7 cellular contexts compared by ENCODE assay signal in genomic region chr20:26160916-26161315, GRCh38.
A peak's percentile ranks its signal among the peaks of the same experiment; 100 is the strongest.
DNase-seq lines count a peak whose midpoint lies in the region; ATAC-seq, FAIRE-seq and TF ChIP-seq lines count a peak whose summit lies in the region.
"Not testable (repeated sequence)": the region's sequence is repeated elsewhere in the genome, so short reads cannot be mapped to it uniquely, and the experiment has no call there.

No MANE protein-coding gene starts in this region.

- H3K9me1 ChIP-seq in endothelial cell of umbilical vein (replicated peaks; ENCODE audit: control insufficient read depth, extremely low read depth, insufficient read depth, low read length); keratinocyte (ENCODE audit: control insufficient read depth, extremely low read depth, insufficient read depth, low read length): not testable (repeated sequence)

- peaks cover 50% of the 10 kb centered on the region for H3K4me1 Mint-ChIP-seq in GM23338
- H3K4me1 Mint-ChIP-seq in WTC11 = peaks cover 59% of the 10 kb centered on the region

- H3K27ac Mint-ChIP-seq in GM23338 = peak overlapping the region; percentile 99
- H3K27ac Mint-ChIP-seq in WTC11 = peak overlapping the region; percentile 99

- H3K79me2 ChIP-seq in GM23338 (replicated peaks; ENCODE audit: insufficient read depth); endothelial cell of umbilical vein (ENCODE audit: control insufficient read depth, insufficient read depth, low read length); keratinocyte (ENCODE audit: control insufficient read depth, insufficient read depth, low read length); osteoblast (ENCODE audit: insufficient read depth, low read length): not testable (repeated sequence)

- peak overlapping the region; percentile 30; the same call in 1 of the 2 replicates for H3K9ac ChIP-seq in HUES48 (ENCODE audit: low read depth, low read length)
- H3K9ac ChIP-seq in endothelial cell of umbilical vein (replicated peaks; ENCODE audit: extremely low read depth, insufficient read depth, low read length); iPS-15b (ENCODE audit: low read depth, low read length); keratinocyte (ENCODE audit: control insufficient read depth, extremely low read depth, insufficient read depth, low read length): not testable (repeated sequence)

- H3K27ac ChIP-seq in GM23338 (ENCODE audit: low read depth) (peak overlapping the region; percentile 43), HUES48 (ENCODE audit: low read depth, low read length) (peak overlapping the region; percentile 89)
- not testable (repeated sequence) for H3K27ac ChIP-seq in endothelial cell of umbilical vein (ENCODE audit: insufficient read depth, low read depth, low read length); keratinocyte (ENCODE audit: control insufficient read depth, insufficient read depth, low read length); osteoblast (ENCODE audit: low read depth, low read length)

- peak; percentile 65 for FAIRE-seq in endothelial cell of umbilical vein (lab: Jason Lieb, UNC)
- FAIRE-seq in keratinocyte (lab: Jason Lieb, UNC) = not testable (repeated sequence)

- not testable (repeated sequence) for H3F3A ChIP-seq in GM23338 (replicated peaks; ENCODE audit: low read depth)

- H3K4me1 ChIP-seq in GM23338 (ENCODE audit: insufficient read depth) (peaks cover 40% of the 10 kb centered on the region), HUES48 (ENCODE audit: control insufficient read depth, insufficient read depth, low read length) (peaks cover 26% of the 10 kb centered on the region), osteoblast (ENCODE audit: insufficient read depth, low read length) (peaks cover 21% of the 10 kb centered on the region)
- not testable (repeated sequence) for H3K4me1 ChIP-seq in endothelial cell of umbilical vein (ENCODE audit: control insufficient read depth, extremely low read depth, insufficient read depth, low read length); iPS-15b (ENCODE audit: control insufficient read depth, insufficient read depth, low read length); keratinocyte (ENCODE audit: control insufficient read depth, extremely low read depth, insufficient read depth, low read length)

- not testable (repeated sequence) for H2AFZ ChIP-seq in GM23338; endothelial cell of umbilical vein (ENCODE audit: low read depth, low read length)
- H2AFZ ChIP-seq in keratinocyte (ENCODE audit: control insufficient read depth, low read length) (peak overlapping the region; percentile 37), osteoblast (ENCODE audit: low read length) (peak overlapping the region; percentile 10)

- not testable (repeated sequence) for H3K9me3 Mint-ChIP-seq in GM23338, WTC11

- H3K27me3 ChIP-seq in GM23338 (ENCODE audit: insufficient read depth); HUES48 (ENCODE audit: control insufficient read depth, insufficient read depth, low read length); endothelial cell of umbilical vein (ENCODE audit: control insufficient read depth in 2 of 2, insufficient read depth in 2 of 2, low read length in 2 of 2); iPS-15b (ENCODE audit: control insufficient read depth, insufficient read depth, low read length); keratinocyte (ENCODE audit: control insufficient read depth, extremely low read depth, insufficient read depth, low read length); osteoblast (ENCODE audit: insufficient read depth, low read length): not testable (repeated sequence)

- H3K36me3 Mint-ChIP-seq in GM23338 (ENCODE audit: low read depth); WTC11: not testable (repeated sequence)

- intact Hi-C loops in endothelial cell of umbilical vein (cut with micrococcal nuclease) = not testable (repeated sequence)

- H3K4me3 ChIP-seq in GM23338 (peak overlapping the region; percentile 25; the same call in 1 of the 2 replicates), HUES48 (ENCODE audit: low read depth, low read length) (peak overlapping the region; percentile 58), iPS-15b (ENCODE audit: low read depth, low read length) (peak overlapping the region; percentile 22)
- H3K4me3 ChIP-seq in endothelial cell of umbilical vein (replicated peaks in 1 of 3; ENCODE audit: insufficient read depth in 1 of 3, low read depth in 1 of 3, low read length in 3 of 3); keratinocyte (ENCODE audit: control insufficient read depth in 2 of 3, extremely low read depth in 1 of 3, insufficient read depth in 2 of 3, low read depth in 1 of 3, low read length in 3 of 3); osteoblast (ENCODE audit: insufficient read depth, low read length): not testable (repeated sequence)

- ATAC-seq in GM23338 = peak; percentile 77
- peak; percentile 81 for ATAC-seq in WTC11

- TF ChIP-seq CTCF in GM23338 (conservative IDR thresholded peaks at IDR 0.05; ENCODE audit: low read depth in 2 of 2); WTC11 (IDR thresholded peaks at IDR 0.05); endothelial cell of umbilical vein (IDR thresholded peaks at IDR 0.05; ENCODE audit: extremely low read depth in 1 of 2, insufficient read depth in 1 of 2, low read depth in 1 of 2, low read length in 2 of 2); keratinocyte (optimal IDR thresholded peaks at IDR 0.05 in 1 of 3, IDR thresholded peaks at IDR 0.05 in 1 of 3, conservative IDR thresholded peaks at IDR 0.05 in 1 of 3; ENCODE audit: extremely low read depth in 1 of 3, insufficient read depth in 2 of 3, low read length in 3 of 3); osteoblast (IDR thresholded peaks at IDR 0.05; ENCODE audit: extremely low read depth, low read depth, low read length): not testable (repeated sequence)

- H3K9me2 ChIP-seq in GM23338 (ENCODE audit: insufficient read depth) = not testable (repeated sequence)

- BruUV-seq in endothelial cell of umbilical vein (replicated peaks; lab: Mats Ljungman, UMichigan) = not testable (repeated sequence)

- POLR2A ChIA-PET in WTC11 (lab: Charles Lee); endothelial cell of umbilical vein (lab: Charles Lee): not testable (repeated sequence)

- not testable (repeated sequence) for H4K20me1 ChIP-seq in GM23338 (replicated peaks; ENCODE audit: insufficient read depth); endothelial cell of umbilical vein (replicated peaks; ENCODE audit: control insufficient read depth, extremely low read depth, insufficient read depth, low read length); keratinocyte (ENCODE audit: control insufficient read depth, extremely low read depth, insufficient read depth, low read length); osteoblast (ENCODE audit: insufficient read depth, low read length)

- H3K27me3 Mint-ChIP-seq in GM23338 (ENCODE audit: insufficient read depth, low read depth, poor library complexity); WTC11 (ENCODE audit: low read depth): not testable (repeated sequence)

- dilution Hi-C loops in endothelial cell of umbilical vein (cut with MboI; ENCODE audit: extremely low pct_ligation_motif_present, low sequenced_read_pairs); keratinocyte (cut with MboI; ENCODE audit: extremely low pct_ligation_motif_present, low sequenced_read_pairs): not testable (repeated sequence)

- not testable (repeated sequence) for H3K36me3 ChIP-seq in GM23338 (ENCODE audit: insufficient read depth); HUES48 (ENCODE audit: control insufficient read depth, insufficient read depth, low read length); endothelial cell of umbilical vein (ENCODE audit: control insufficient read depth in 2 of 2, extremely low read depth in 1 of 2, insufficient read depth in 2 of 2, low read length in 2 of 2); iPS-15b (ENCODE audit: control insufficient read depth, insufficient read depth, low read length); keratinocyte (ENCODE audit: control insufficient read depth in 2 of 2, extremely low read depth in 1 of 2, insufficient read depth in 2 of 2, low read length in 2 of 2); osteoblast (ENCODE audit: insufficient read depth, low read length)

- H3K4me3 Mint-ChIP-seq in GM23338 (peak overlapping the region; percentile 67), WTC11 (peak overlapping the region; percentile 60)

- DNase-seq in GM23338 (ENCODE audit: low spot score) = peak; percentile 61
- DNase-seq in WTC11 (ENCODE audit: low spot score); endothelial cell of umbilical vein (ENCODE audit: low read depth, low spot score); keratinocyte (ENCODE audit: low read depth, low spot score); osteoblast (ENCODE audit: insufficient read length, low spot score, missing footprints): not testable (repeated sequence)

- not testable (repeated sequence) for TF ChIP-seq POLR2A in endothelial cell of umbilical vein (IDR thresholded peaks at IDR 0.05; ENCODE audit: low read depth, low read length)

- CTCF ChIA-PET in WTC11 (lab: Charles Lee); endothelial cell of umbilical vein (lab: Charles Lee): not testable (repeated sequence)

- not testable (repeated sequence) for H3K9me3 ChIP-seq in HUES48 (ENCODE audit: control insufficient read depth, insufficient read depth, low read length); endothelial cell of umbilical vein (replicated peaks; ENCODE audit: control insufficient read depth, insufficient read depth, low read length); iPS-15b (ENCODE audit: control insufficient read depth, insufficient read depth, low read length); keratinocyte (ENCODE audit: control insufficient read depth, low read depth, low read length); osteoblast (ENCODE audit: low read depth, low read length)

- peak overlapping the region; percentile 48 for H3K4me2 ChIP-seq in GM23338
- not testable (repeated sequence) for H3K4me2 ChIP-seq in endothelial cell of umbilical vein (ENCODE audit: insufficient read depth, low read length); keratinocyte (ENCODE audit: control insufficient read depth, extremely low read depth, insufficient read depth, low read depth, low read length); osteoblast (ENCODE audit: insufficient read depth, low read length)
